ENCODE assay signal across 6 cellular contexts in the genomic region with DNA sequence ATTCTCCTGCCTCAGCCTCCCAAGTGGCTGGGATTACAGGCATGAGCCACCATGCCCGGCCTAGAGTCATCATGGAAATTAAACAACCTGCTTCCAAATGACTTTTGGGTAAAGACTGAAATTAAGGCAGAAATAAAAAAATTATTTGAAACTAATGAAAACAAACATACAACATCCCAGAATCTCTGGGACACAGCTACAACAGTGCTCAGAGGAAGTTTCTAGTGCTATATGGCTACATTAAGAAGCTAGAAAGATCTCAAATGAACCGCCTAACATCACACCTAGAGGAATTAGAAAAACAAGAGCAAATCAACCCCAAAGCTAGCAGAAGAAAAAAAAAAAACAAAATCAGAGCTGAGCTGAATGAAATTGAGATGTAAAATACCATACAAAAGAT. TPM values are rescaled to one million over a fixed set of nuclear protein-coding genes. Genes with fewer than 3 reads are reported as not detected.
"Had no signal": no experiment of that assay in that cellular context is flagged by ENCODE, and none has a peak within 500 bp of the region (broad histone marks: within the 10 kb centered on the region; RNA-seq: fewer than 3 reads in every experiment).

No MANE protein-coding gene starts in this region.

RNA-seq across cellular contexts. Expression of a gene that starts 24.1 kb away (rescaled TPM):
- total RNA-seq: GM23338, H1, H9, HT-29, IMR-90 had no signal
- polyA plus RNA-seq: GM23338, H1, IMR-90 had no signal

RNA-seq across cellular contexts. Expression of a gene that starts 51.2 kb away (rescaled TPM):
- total RNA-seq: GM23338, H1, H9, HT-29, IMR-90, K562 had no signal
- polyA plus RNA-seq: GM23338, H1, IMR-90, K562 had no signal
